In the genomic region with DNA sequence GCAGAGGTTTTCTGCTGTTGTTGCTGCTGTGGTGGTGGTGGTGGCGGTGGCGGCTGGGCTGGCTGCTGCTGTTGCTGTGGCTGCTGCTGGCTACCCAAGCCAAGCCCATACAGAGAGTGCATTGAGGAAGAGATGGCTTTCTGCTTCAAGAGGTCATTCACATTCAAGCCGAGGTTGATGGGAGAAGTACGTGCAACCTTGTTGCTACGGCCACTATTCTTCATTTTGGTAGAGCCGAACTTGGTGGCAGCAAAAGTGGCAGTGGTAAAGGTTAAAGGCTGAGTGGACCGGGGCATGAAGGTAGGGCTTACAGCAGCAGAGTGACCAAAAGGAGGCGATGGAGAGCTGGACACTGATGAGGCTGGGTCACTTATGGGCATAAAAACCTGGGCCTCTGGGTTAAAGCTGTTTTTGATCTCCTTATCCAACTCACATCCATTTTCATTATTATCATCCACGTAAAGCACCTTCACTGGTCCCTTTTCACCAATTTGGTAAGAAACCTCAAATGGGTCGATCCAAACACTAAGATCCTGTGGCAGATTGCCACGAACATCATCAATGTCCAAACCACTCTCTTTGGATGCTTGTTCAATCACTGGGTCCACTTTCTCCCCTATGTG, we compare ENCODE assay signal across 8 cellular contexts. TPM values are rescaled to one million over a fixed set of nuclear protein-coding genes. Genes with fewer than 3 reads are reported as not detected.
DNase-seq lines count a peak whose midpoint lies in the region; ATAC-seq and TF ChIP-seq lines count a peak whose summit lies in the region.

No MANE protein-coding gene starts in this region.

- H3K27ac ChIP-seq in A673 (ENCODE audit: low read depth, low read length, poor library complexity, severe bottlenecking) (no peak overlapping the region), RWPE2 (ENCODE audit: poor library complexity, severe bottlenecking) (peak overlapping the region; percentile 98), duodenal mucosa (ENCODE audit: low read depth, low read length) (peak overlapping the region; percentile 36), transverse colon (peak overlapping the region; percentile 98 to 100 (median 99))

- peak; percentile 16 for DNase-seq in A673 (ENCODE audit: low spot score)
- DNase-seq in RWPE2 (ENCODE audit: low spot score), result no peak
- peak in 1 of 3 donors; percentile 84 for DNase-seq in mucosa of descending colon
- peak; percentile 71 for DNase-seq in transverse colon
- DNase-seq in HuH-7.5 (ENCODE audit: low spot score), result no peak

- TF ChIP-seq CTCF in A673 (conservative IDR thresholded peaks at IDR 0.05; ENCODE audit: low read depth, low read length) (peak; percentile 57), GM12872 (IDR thresholded peaks at IDR 0.05; ENCODE audit: insufficient read depth, low read depth, low read length) (peak; percentile 77), RWPE2 (IDR thresholded peaks at IDR 0.05; ENCODE audit: poor library complexity, severe bottlenecking) (peak; percentile 57), mucosa of descending colon (IDR thresholded peaks at IDR 0.05) (peak; percentile 12), transverse colon (IDR thresholded peaks at IDR 0.05) (peak; percentile 46 to 70 (median 55))

- H3K36me3 ChIP-seq in A673 (ENCODE audit: insufficient read depth, low read length, poor library complexity, severe bottlenecking) (peaks cover 24% of the 10 kb centered on the region), RWPE2 (ENCODE audit: low read depth) (peaks cover 43% of the 10 kb centered on the region), duodenal mucosa (ENCODE audit: control insufficient read depth in 1 of 2, insufficient read depth in 2 of 2, low read length in 2 of 2) (peaks cover 17 to 19% of the 10 kb centered on the region in 2 donors), mucosa of descending colon (ENCODE audit: low read depth) (no peaks in the 10 kb centered on the region), transverse colon (peaks cover 0 to 20% (median 0%) of the 10 kb centered on the region in 4 donors)

- 19 to 47% methylated on average over 5 to 11 of the region's 11 CpGs for WGBS in transverse colon (ENCODE audit: low coverage in 1 of 2), 2 donors

- TF ChIP-seq EP300 in transverse colon (IDR thresholded peaks at IDR 0.05; ENCODE audit: low read depth), result no peak

- POLR2A ChIA-PET in A673 (lab: Charles Lee; ENCODE audit: low non-redundant PET), result no interaction called here

- CTCF ChIA-PET in A673 (lab: Charles Lee), result interaction anchor here (0.8 kb wide), 1 partner anchor 80 kb away, joined by 3 read pairs; no protein-coding TSS in a partner anchor

- H3K9me3 ChIP-seq in A673 (ENCODE audit: low read depth, low read length, poor library complexity, severe bottlenecking) (no peaks in the 10 kb centered on the region), RWPE2 (ENCODE audit: severe bottlenecking) (no peaks in the 10 kb centered on the region), duodenal mucosa (ENCODE audit: control insufficient read depth in 1 of 2, low read length in 2 of 2) (no peaks in the 10 kb centered on the region), mucosa of descending colon (no peaks in the 10 kb centered on the region), transverse colon (no peaks in the 10 kb centered on the region)

- ATAC-seq in RWPE2 (ENCODE audit: low read depth), result no peak
- ATAC-seq in mucosa of descending colon, result no peak
- ATAC-seq in GM19035 (IDR thresholded peaks at IDR 0.05; ENCODE audit: unreplicated experiment), result no peak

- H3K27me3 ChIP-seq in A673 (replicated peaks; ENCODE audit: insufficient read depth, low read depth, low read length, poor library complexity), result no peaks in the 10 kb centered on the region
- no peaks in the 10 kb centered on the region for H3K27me3 ChIP-seq in RWPE2 (ENCODE audit: insufficient read depth, poor library complexity, severe bottlenecking)
- H3K27me3 ChIP-seq in duodenal mucosa (ENCODE audit: control insufficient read depth in 1 of 2, insufficient read depth in 2 of 2, low read length in 2 of 2), result no peaks in the 10 kb centered on the region
- H3K27me3 ChIP-seq in transverse colon, result no peaks in the 10 kb centered on the region

- BruUV-seq in A673 (replicated peaks; lab: Mats Ljungman, UMichigan), result no TSS peak

- in situ Hi-C loops in transverse colon (cut with MboI; ENCODE audit: low pct_ligation_motif_present in 1 of 4, low pct_unique_long_range_greater_than_20kb in 1 of 4, low sequenced_read_pairs in 3 of 4), result loop anchor here in 2 of 4 donors (25.0 kb wide), 1 partner anchor 299 kb away; a partner anchor contains a TSS

- intact Hi-C loops in A673 (cut with micrococcal nuclease; ENCODE audit: unreplicated experiment) (no loop called here), mucosa of descending colon (cut with DNase I, micrococcal nuclease) (loop anchor here in 1 of 2 donors (10.0 kb wide), 1 partner anchor 51 kb away; no protein-coding TSS in a partner anchor), transverse colon (cut with DNase I; ENCODE audit: low total_unique reads) (loop anchor here (2.0 kb wide), 1 partner anchor 91 kb away; no protein-coding TSS in a partner anchor)

- peak overlapping the region; percentile 51 to 99 for H3K9ac ChIP-seq in duodenal mucosa (ENCODE audit: low read depth in 1 of 2, low read length in 2 of 2)

- TF ChIP-seq POLR2A in transverse colon (IDR thresholded peaks at IDR 0.05), result peak; percentile 30

- H3K4me1 ChIP-seq in A673 (ENCODE audit: insufficient read depth, low read length, poor library complexity, severe bottlenecking) (peaks cover 6% of the 10 kb centered on the region), RWPE2 (ENCODE audit: insufficient read depth, poor library complexity, severe bottlenecking) (peaks cover 16% of the 10 kb centered on the region), duodenal mucosa (ENCODE audit: control insufficient read depth in 1 of 2, insufficient read depth in 2 of 2, low read length in 2 of 2) (peaks cover 10 to 18% of the 10 kb centered on the region in 2 donors), mucosa of descending colon (ENCODE audit: low read depth) (peaks cover 24% of the 10 kb centered on the region), transverse colon (peaks cover 3 to 54% (median 28%) of the 10 kb centered on the region in 4 donors)

- H3K4me3 ChIP-seq in A673 (ENCODE audit: low read depth, low read length, poor library complexity, severe bottlenecking) (no peak overlapping the region), RWPE2 (ENCODE audit: severe bottlenecking) (no peak overlapping the region), duodenal mucosa (ENCODE audit: low read depth in 1 of 2, low read length in 2 of 2) (peak overlapping the region; percentile 70 to 91), mucosa of descending colon (no peak overlapping the region), transverse colon (peak overlapping the region in 3 of 4 donors; percentile 94 to 100 (median 96))

RNA-seq across cellular contexts. Expression of a gene that starts 2.8 kb away (rescaled TPM):
- 19.3 and 24.4 TPM in 2 replicates for total RNA-seq in A673 (2021)
- 100 to 1,000 TPM; 120 to 156 (median 128) TPM for total RNA-seq in mucosa of descending colon
- total RNA-seq in transverse colon, result 10 to 100 TPM; 69.1 to 88.3 (median 75.5) TPM

RNA-seq across cellular contexts. Expression of a gene that starts 27.9 kb away (rescaled TPM):
- total RNA-seq in A673 (2021), result not detected in 2 replicates
- under 1 TPM; 0.07 to 0.76 (median 0.17) TPM for total RNA-seq in mucosa of descending colon
- not detected for total RNA-seq in transverse colon

Comparison
In these comparisons a context has a peak if more than half of its experiments do, and no peak if none do; other contexts are left out.
1. DNase-seq: peak in A673 (single experiment) and transverse colon (single experiment); none in RWPE2 (single experiment) and HuH-7.5 (single experiment).
2. H3K4me3 ChIP-seq: peak in duodenal mucosa (2 of 2) and transverse colon (3 of 4); none in A673 (single experiment), RWPE2 (single experiment) and mucosa of descending colon (single experiment).
3. CTCF ChIP-seq: peak in every context shown above with its lines; median percentile 77 in GM12872; 57 in A673; 57 in RWPE2; 55 in transverse colon; 12 in mucosa of descending colon.